ENCODE assay signal across 8 cellular contexts in genomic region chr9:101191723-101192122, GRCh38.
"Had no signal": no experiment of that assay in that cellular context is flagged by ENCODE, and none has a peak within 500 bp of the region (broad histone marks: within the 10 kb centered on the region; RNA-seq: fewer than 3 reads in every experiment).

No MANE protein-coding gene starts in this region.

- H3K9me3 ChIP-seq: HAP-1 had no signal

- H2AFZ ChIP-seq: GM23248, GM23338 had no signal

- H3K9ac ChIP-seq: GM23248 had no signal

- DNase-seq: GM23248, GOT3, H7, H9, HCEC 1CT, HFFc6 had no signal

- H3K4me3 ChIP-seq: GM23248, GM23338, HAP-1 had no signal

- H3K4me2 ChIP-seq: GM23338 had no signal

- H3K36me3 ChIP-seq: HAP-1 had no signal

- H3K27ac ChIP-seq: GM23248 had no signal
